Comparison of ENCODE assay signal across 14 cellular contexts in the genomic region with DNA sequence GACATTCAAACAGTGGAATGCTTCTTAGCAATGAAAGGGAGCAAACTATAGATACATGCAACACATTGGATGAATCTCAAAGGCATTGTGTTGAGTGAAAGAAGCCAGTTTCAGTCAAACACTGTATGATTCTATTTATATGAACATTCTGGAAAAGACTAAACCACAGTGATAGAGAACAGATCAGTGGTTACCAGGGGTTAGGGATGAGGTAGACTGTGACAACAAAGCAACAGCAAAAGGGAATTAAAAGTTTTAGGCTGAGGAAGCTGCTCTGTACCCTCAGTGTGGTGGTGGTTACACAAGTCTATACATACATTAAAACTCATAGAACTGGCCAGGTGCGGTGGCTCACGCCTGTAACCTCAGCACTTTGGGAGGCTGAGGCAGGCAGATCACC.
"Had no signal": no experiment of that assay in that cellular context is flagged by ENCODE, and none has a peak within 500 bp of the region (broad histone marks: within the 10 kb centered on the region; RNA-seq: fewer than 3 reads in every experiment).

No MANE protein-coding gene starts in this region.

- H3K4me3 ChIP-seq: adrenal gland, gastroesophageal sphincter, heart right ventricle, right lobe of liver, SK-N-MC, smooth muscle cell, stomach had no signal

- ATAC-seq: activated T-cell treated with anti-CD3 and anti-CD28 coated beads, Interleukin-2, amount 50 U/mL, for 4 hours; gastroesophageal sphincter; heart right ventricle; right lobe of liver had no signal

- H3K4me1 ChIP-seq: right lobe of liver had no signal

- H3K27me3 ChIP-seq: adrenal gland, gastroesophageal sphincter, heart right ventricle, right lobe of liver, stomach had no signal

- H3K9me3 ChIP-seq: adrenal gland, gastroesophageal sphincter, heart right ventricle, right lobe of liver, stomach had no signal

- DNase-seq: activated CD4-positive, alpha-beta T cell treated with anti-CD3 and anti-CD28 coated beads for 48 hours; activated naive CD4-positive, alpha-beta T cell treated with Interleukin-2 at 50 U/mL for 16 hours; activated T-cell treated with anti-CD3 and anti-CD28 coated beads, Interleukin-2, amount 50 U/mL, for 4 hours; adrenal gland; erythroblast; heart right ventricle; right lobe of liver; stimulated activated CD4-positive, alpha-beta T cell treated with anti-CD3 and anti-CD28 coated beads, Interleukin-4, amount 100 ng/mL, for 4 hours; stimulated activated CD8-positive, alpha-beta memory T cell treated with anti-CD3 and anti-CD28 coated beads, Interleukin-4, amount 100 ng/mL, for 48 hours; stomach had no signal

- H3K9me3 Mint-ChIP-seq: activated T-cell treated with anti-CD3 and anti-CD28 coated beads, Interleukin-2, amount 50 U/mL, for 4 hours had no signal

- H3K36me3 ChIP-seq: adrenal gland, gastroesophageal sphincter had no signal

- H3K27ac ChIP-seq: gastroesophageal sphincter, heart right ventricle, right lobe of liver, SK-N-MC, stomach, VCaP had no signal

- H3K4me3 Mint-ChIP-seq: activated T-cell treated with anti-CD3 and anti-CD28 coated beads, Interleukin-2, amount 50 U/mL, for 4 hours had no signal
